In the genomic region with DNA sequence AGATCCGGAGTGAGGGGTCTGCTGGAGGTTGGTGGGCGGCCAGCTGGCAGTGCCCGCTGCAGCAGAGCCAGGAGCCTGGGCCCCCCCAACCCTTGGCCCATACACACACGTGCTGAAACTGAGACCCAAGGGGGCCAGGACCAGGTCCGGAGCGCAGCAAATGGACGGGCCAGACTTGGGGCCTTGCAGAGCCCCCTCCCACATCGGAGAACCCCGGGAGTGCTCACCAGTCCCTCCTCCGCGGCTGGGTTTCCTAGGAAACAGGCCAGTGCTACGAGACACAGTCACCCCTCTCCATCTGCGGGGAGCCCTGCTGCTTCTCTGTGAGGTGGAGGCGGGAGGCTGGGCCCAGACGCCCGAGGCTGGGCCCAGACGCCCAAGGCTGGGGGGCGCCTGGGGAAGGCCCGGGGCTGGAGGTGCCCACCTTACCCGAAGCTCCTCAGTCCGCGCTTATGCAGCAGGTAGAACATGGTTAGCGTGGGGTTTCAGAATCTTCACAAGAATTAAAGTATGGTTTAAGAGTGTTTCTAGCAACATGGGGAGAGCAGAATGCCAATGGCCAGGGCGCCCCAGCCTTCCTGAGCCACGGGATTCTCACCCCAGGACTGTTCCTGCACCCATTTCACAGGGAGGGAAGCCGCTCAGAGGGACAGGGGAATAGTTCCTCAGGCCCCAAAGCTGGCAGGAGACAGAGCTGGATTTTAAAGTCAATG, we compare ENCODE assay signal across 26 cellular contexts.
DNase-seq lines count a peak whose midpoint lies in the region; ATAC-seq, FAIRE-seq and TF ChIP-seq lines count a peak whose summit lies in the region.
"Had no signal": no experiment of that assay in that cellular context is flagged by ENCODE, and none has a peak within 500 bp of the region (broad histone marks: within the 10 kb centered on the region; RNA-seq: fewer than 3 reads in every experiment).

No MANE protein-coding gene starts in this region.

- no peak overlapping the region for H3K9ac ChIP-seq in BLaER1 treated with 17β-estradiol and CSF1 and Interleukin-3, amounts not matched to agents 10 nM and 100 nM
- no peak overlapping the region for H3K9ac ChIP-seq in HepG2 (ENCODE audit: insufficient read depth, low read depth, low read length)
- H3K9ac ChIP-seq: SK-N-SH had no signal

- peaks cover 31 to 55% (median 42%) of the 10 kb centered on the region in 11 experiments for H3K27me3 ChIP-seq in BLaER1 treated with 17β-estradiol and CSF1 and Interleukin-3, amounts not matched to agents 10 nM and 100 nM
- H3K27me3 ChIP-seq in GM23338 (ENCODE audit: insufficient read depth) (no peaks in the 10 kb centered on the region), esophagus muscularis mucosa (peaks cover 0 to 87% (median 4%) of the 10 kb centered on the region in 4 donors), HepG2 (ENCODE audit: control insufficient read depth in 1 of 2, insufficient read depth in 2 of 2, low read length in 2 of 2) (peaks cover 9 to 91% of the 10 kb centered on the region in 2 experiments)

- H3K36me3 ChIP-seq in BLaER1 treated with 17β-estradiol and CSF1 and Interleukin-3, amounts not matched to agents 10 nM and 100 nM: no peaks in the 10 kb centered on the region
- H3K36me3 ChIP-seq in GM23338 (ENCODE audit: insufficient read depth) (no peaks in the 10 kb centered on the region), esophagus muscularis mucosa (no peaks in the 10 kb centered on the region), HepG2 (replicated peaks in 1 of 2; ENCODE audit: control insufficient read depth in 1 of 2, insufficient read depth in 2 of 2, low read length in 2 of 2) (no peaks in the 10 kb centered on the region)
- H3K36me3 ChIP-seq: tibial artery had no signal

- H3K4me3 ChIP-seq in BLaER1 treated with 17β-estradiol and CSF1 and Interleukin-3, amounts not matched to agents 10 nM and 100 nM: no peak overlapping the region
- H3K4me3 ChIP-seq in GM23338: no peak overlapping the region
- no peak overlapping the region for H3K4me3 ChIP-seq in esophagus muscularis mucosa
- no peak overlapping the region for H3K4me3 ChIP-seq in HepG2 (replicated peaks in 1 of 3; ENCODE audit: insufficient read depth in 1 of 3, low read depth in 2 of 3, low read length in 3 of 3)
- H3K4me3 ChIP-seq: tibial artery had no signal

- H4K20me1 ChIP-seq in BLaER1 treated with 17β-estradiol and CSF1 and Interleukin-3, amounts not matched to agents 10 nM and 100 nM: peaks cover 0 to 41% (median 4%) of the 10 kb centered on the region in 11 experiments; a peak in 8 of 22 replicates
- H4K20me1 ChIP-seq in GM23338 (replicated peaks; ENCODE audit: insufficient read depth) (no peaks in the 10 kb centered on the region), HepG2 (ENCODE audit: insufficient read depth, low read length) (no peaks in the 10 kb centered on the region)

- H3K79me2 ChIP-seq in GM23338 (replicated peaks; ENCODE audit: insufficient read depth): no peaks in the 10 kb centered on the region
- H3K79me2 ChIP-seq in HepG2 (ENCODE audit: insufficient read depth, low read length): no peaks in the 10 kb centered on the region

- peak overlapping the region; percentile 63 for H2AFZ ChIP-seq in GM23338
- H2AFZ ChIP-seq in HepG2 (ENCODE audit: low read length): no peak overlapping the region

- H3K27ac Mint-ChIP-seq in GM23338 (no peak overlapping the region), osteocyte (ENCODE audit: unreplicated experiment) (no peak overlapping the region)
- H3K27ac Mint-ChIP-seq: activated naive CD4-positive, alpha-beta T cell treated with anti-CD3 and anti-CD28 coated beads for 36 hours; nephron progenitor cell; T-helper 1 cell treated with Interleukin-12 subunit alpha and Interleukin-12 subunit beta and Interleukin-4 antibody, amounts not matched to agents 30 μg/mL and 1 μg/mL, for 36 hours had no signal

- no peaks in the 10 kb centered on the region for H3K36me3 Mint-ChIP-seq in GM23338 (ENCODE audit: low read depth)
- H3K36me3 Mint-ChIP-seq in osteocyte (ENCODE audit: unreplicated experiment): no peaks in the 10 kb centered on the region
- H3K36me3 Mint-ChIP-seq: CD14-positive monocyte had no signal

- DNase-seq in GM23338 (ENCODE audit: low spot score): peak; percentile 32
- peak; percentile 88 for DNase-seq in esophagus muscularis mucosa (ENCODE audit: extremely low spot score)
- peak; percentile 80 for DNase-seq in osteocyte (ENCODE audit: extremely low spot score, unreplicated experiment)
- DNase-seq in NCI-H2227 (lab: John Stamatoyannopoulos, UW; ENCODE audit: unreplicated experiment): no peak
- DNase-seq in HepG2 (ENCODE audit: low spot score): no peak
- DNase-seq: activated naive CD4-positive, alpha-beta T cell treated with anti-CD3 and anti-CD28 coated beads for 36 hours; dermis blood vessel endothelial cell; DMS79; foreskin melanocyte; GDM1; mammary epithelial cell; NCI-H1092; NCI-H187 treated with DMSO at 0.1 percent for 48 hours; NCI-H524 treated with DMSO at 0.1 percent for 48 hours; nephron progenitor cell; SK-N-SH; stimulated activated CD4-positive, alpha-beta T cell treated with anti-CD3 and anti-CD28 coated beads, Interleukin-12 subunit alpha, Interleukin-12 subunit beta, amount 100 ng/mL, for 4 hours; stimulated activated CD4-positive, alpha-beta T cell treated with anti-CD3 and anti-CD28 coated beads, Interleukin-2, amount 100 ng/mL, for 48 hours had no signal

- TF ChIP-seq POLR2A in esophagus muscularis mucosa (IDR thresholded peaks at IDR 0.05; ENCODE audit: low read depth) (no peak), HepG2 (IDR thresholded peaks at IDR 0.05; ENCODE audit: insufficient read depth in 1 of 2, low read depth in 2 of 2, low read length in 2 of 2) (no peak)

- WGBS in esophagus muscularis mucosa: 67% methylated on average over 8 of the region's 26 CpGs
- 6% methylated on average over 5 of the region's 26 CpGs for WGBS in HepG2 (ENCODE audit: low lambda C conversion rate)

- FAIRE-seq in HepG2 (lab: Jason Lieb, UNC): no peak
- FAIRE-seq: TTC549 had no signal

- H3K4me3 Mint-ChIP-seq in GM23338 (no peak overlapping the region), osteocyte (ENCODE audit: unreplicated experiment) (no peak overlapping the region)
- H3K4me3 Mint-ChIP-seq: activated naive CD4-positive, alpha-beta T cell treated with anti-CD3 and anti-CD28 coated beads for 36 hours; nephron progenitor cell; T-helper 1 cell treated with Interleukin-12 subunit alpha and Interleukin-12 subunit beta and Interleukin-4 antibody, amounts not matched to agents 30 μg/mL and 1 μg/mL, for 36 hours had no signal

- H3K4me1 Mint-ChIP-seq in GM23338 (peaks cover 50% of the 10 kb centered on the region), osteocyte (ENCODE audit: unreplicated experiment) (no peaks in the 10 kb centered on the region)
- H3K4me1 Mint-ChIP-seq: CD14-positive monocyte had no signal

- no peak for TF ChIP-seq RAD21 in HepG2 (CRISPR knock-in tag; IDR thresholded peaks at IDR 0.05)

- in situ Hi-C loops in HepG2 (cut with HindIII; ENCODE audit: extremely low pct_ligation_motif_present, low pct_unique_long_range_greater_than_20kb): no loop called here

- intact Hi-C loops in esophagus muscularis mucosa (cut with DNase I): no loop called here
- intact Hi-C loops in HepG2 (cut with micrococcal nuclease; ENCODE audit: unreplicated experiment): no loop called here

- H3K9me2 ChIP-seq in GM23338 (ENCODE audit: insufficient read depth): no peaks in the 10 kb centered on the region
- H3K9me2 ChIP-seq: SK-N-SH had no signal

- BruUV-seq in HepG2 (replicated peaks; lab: Mats Ljungman, UMichigan): no TSS peak

- POLR2A ChIA-PET in HepG2 (lab: Yijun Ruan, JAX): no interaction called here

- no peak overlapping the region for H3K27ac ChIP-seq in BLaER1 treated with 17β-estradiol and CSF1 and Interleukin-3, amounts not matched to agents 10 nM and 100 nM
- no peak overlapping the region for H3K27ac ChIP-seq in GM23338 (ENCODE audit: low read depth)
- no peak overlapping the region for H3K27ac ChIP-seq in esophagus muscularis mucosa (replicated peaks in 1 of 4)
- no peak overlapping the region for H3K27ac ChIP-seq in HepG2 (ENCODE audit: extremely low read length, insufficient read depth, low read length)
- H3K27ac ChIP-seq: tibial artery had no signal

- no peaks in the 10 kb centered on the region for H3K9me3 ChIP-seq in BLaER1 treated with 17β-estradiol and CSF1 and Interleukin-3, amounts not matched to agents 10 nM and 100 nM (replicated peaks in 1 of 11)
- H3K9me3 ChIP-seq in esophagus muscularis mucosa: no peaks in the 10 kb centered on the region
- H3K9me3 ChIP-seq in HepG2 (ENCODE audit: low read length): no peaks in the 10 kb centered on the region
- H3K9me3 ChIP-seq: SK-N-SH, tibial artery had no signal

- TF ChIP-seq EP300 in esophagus muscularis mucosa (IDR thresholded peaks at IDR 0.05) (no peak), HepG2 (IDR thresholded peaks at IDR 0.05; ENCODE audit: low read depth in 2 of 2, low read length in 2 of 2) (no peak), HepG2 (CRISPR knock-in tag; IDR thresholded peaks at IDR 0.05; ENCODE audit: borderline replicate concordance) (no peak)

- ATAC-seq in GM23338 (peak; percentile 32), HepG2 (no peak), GM21786 (IDR thresholded peaks at IDR 0.05; ENCODE audit: unreplicated experiment) (no peak)
- ATAC-seq: Right ventricle myocardium inferior, sciatic nerve had no signal

- H3K4me1 ChIP-seq in BLaER1 treated with 17β-estradiol and CSF1 and Interleukin-3, amounts not matched to agents 10 nM and 100 nM: peaks cover 0 to 23% (median 14%) of the 10 kb centered on the region in 10 experiments; a peak in 14 of 20 replicates
- peaks cover 7% of the 10 kb centered on the region; the same call in 1 of the 2 replicates for H3K4me1 ChIP-seq in GM23338 (ENCODE audit: insufficient read depth)
- H3K4me1 ChIP-seq in esophagus muscularis mucosa: peaks cover 0 to 9% (median 4%) of the 10 kb centered on the region in 4 donors
- no peaks in the 10 kb centered on the region for H3K4me1 ChIP-seq in HepG2 (ENCODE audit: insufficient read depth, low read length)
- H3K4me1 ChIP-seq: tibial artery had no signal

- CTCF ChIA-PET in HepG2 (lab: Yijun Ruan, JAX; ENCODE audit: low intra/inter-chr PET ratio, low total read pairs): no interaction called here

- H3K27me3 Mint-ChIP-seq in GM23338 (ENCODE audit: insufficient read depth, low read depth, poor library complexity) (peaks cover 19% of the 10 kb centered on the region), osteocyte (ENCODE audit: unreplicated experiment) (peaks cover 63% of the 10 kb centered on the region)

- H3K9me3 Mint-ChIP-seq in GM23338: no peaks in the 10 kb centered on the region
- no peaks in the 10 kb centered on the region for H3K9me3 Mint-ChIP-seq in osteocyte (ENCODE audit: unreplicated experiment)
- H3K9me3 Mint-ChIP-seq: activated naive CD4-positive, alpha-beta T cell treated with anti-CD3 and anti-CD28 coated beads for 36 hours; nephron progenitor cell; T-helper 1 cell treated with Interleukin-12 subunit alpha and Interleukin-12 subunit beta and Interleukin-4 antibody, amounts not matched to agents 30 μg/mL and 1 μg/mL, for 36 hours had no signal

- TF ChIP-seq CTCF in GM23338 (conservative IDR thresholded peaks at IDR 0.05; ENCODE audit: low read depth in 2 of 2): no peak
- no peak for TF ChIP-seq CTCF in esophagus muscularis mucosa (IDR thresholded peaks at IDR 0.05)
- TF ChIP-seq CTCF in osteocyte (IDR thresholded peaks at IDR 0.05): no peak
- no peak for TF ChIP-seq CTCF in HepG2 (CRISPR knock-in tag; IDR thresholded peaks at IDR 0.05)

- peak overlapping the region in 8 of 11 experiments; percentile 35 to 77 (median 62); a peak in 15 of 22 replicates for H3K4me2 ChIP-seq in BLaER1 treated with 17β-estradiol and CSF1 and Interleukin-3, amounts not matched to agents 10 nM and 100 nM
- H3K4me2 ChIP-seq in GM23338: no peak overlapping the region
- no peak overlapping the region for H3K4me2 ChIP-seq in HepG2 (ENCODE audit: low read depth, low read length)
- H3K4me2 ChIP-seq: SK-N-SH had no signal

- H3F3A ChIP-seq in GM23338 (replicated peaks; ENCODE audit: low read depth): no peaks in the 10 kb centered on the region

Comparison
In these comparisons a context has a peak if more than half of its experiments do, and no peak if none do; other contexts are left out.
1. H3K4me2 ChIP-seq: peak in BLaER1 treated with 17β-estradiol and CSF1 and Interleukin-3, amounts not matched to agents 10 nM and 100 nM (8 of 11); none in GM23338 (single experiment) and HepG2 (single experiment).
2. DNase-seq: peak in GM23338 (single experiment), esophagus muscularis mucosa (single experiment) and osteocyte (single experiment); none in NCI-H2227 (single experiment) and HepG2 (single experiment).